ENCODE assay signal across 1 cellular context in the genomic region with DNA sequence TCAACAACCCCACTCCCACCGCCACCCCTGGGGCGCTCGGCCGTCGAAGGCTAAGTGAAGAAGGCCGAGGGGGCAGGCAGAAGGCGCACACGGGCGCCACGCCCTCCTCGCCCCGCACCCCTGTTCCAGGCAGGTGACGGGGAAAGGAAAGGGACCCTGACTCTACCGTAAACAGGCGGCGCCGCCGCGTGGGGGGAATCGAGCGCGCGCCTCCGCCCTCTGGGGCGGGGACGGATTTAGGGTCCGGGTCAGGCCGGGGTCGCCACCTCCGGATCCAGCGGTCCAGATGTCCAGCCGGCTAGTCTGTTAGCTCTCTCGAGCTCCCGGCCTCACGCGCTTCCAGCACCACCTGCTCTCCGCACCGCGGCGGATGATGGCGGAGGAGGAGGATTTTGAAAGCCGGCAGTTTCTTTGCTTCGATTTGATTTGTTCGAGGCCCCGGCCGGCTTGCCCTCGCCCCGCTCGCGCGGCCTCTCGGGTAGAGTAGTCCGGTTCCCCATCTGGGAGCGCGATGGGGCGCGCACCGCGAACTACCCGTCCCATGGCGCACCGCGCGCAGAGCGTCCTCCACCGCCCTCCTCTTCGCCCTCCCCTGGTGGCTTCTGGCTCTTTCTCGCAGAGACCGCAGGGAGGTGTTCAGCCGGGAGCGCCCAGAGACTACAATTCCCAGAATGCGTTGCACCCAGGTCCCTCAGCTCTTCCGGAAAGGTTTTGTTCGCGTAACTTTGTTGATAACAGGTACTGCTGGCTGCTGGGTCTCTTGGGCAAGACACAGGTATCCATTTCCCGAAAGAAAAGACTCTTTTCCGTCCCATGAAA.
TF ChIP-seq lines count a peak whose summit lies in the region.

A gene with protein sequence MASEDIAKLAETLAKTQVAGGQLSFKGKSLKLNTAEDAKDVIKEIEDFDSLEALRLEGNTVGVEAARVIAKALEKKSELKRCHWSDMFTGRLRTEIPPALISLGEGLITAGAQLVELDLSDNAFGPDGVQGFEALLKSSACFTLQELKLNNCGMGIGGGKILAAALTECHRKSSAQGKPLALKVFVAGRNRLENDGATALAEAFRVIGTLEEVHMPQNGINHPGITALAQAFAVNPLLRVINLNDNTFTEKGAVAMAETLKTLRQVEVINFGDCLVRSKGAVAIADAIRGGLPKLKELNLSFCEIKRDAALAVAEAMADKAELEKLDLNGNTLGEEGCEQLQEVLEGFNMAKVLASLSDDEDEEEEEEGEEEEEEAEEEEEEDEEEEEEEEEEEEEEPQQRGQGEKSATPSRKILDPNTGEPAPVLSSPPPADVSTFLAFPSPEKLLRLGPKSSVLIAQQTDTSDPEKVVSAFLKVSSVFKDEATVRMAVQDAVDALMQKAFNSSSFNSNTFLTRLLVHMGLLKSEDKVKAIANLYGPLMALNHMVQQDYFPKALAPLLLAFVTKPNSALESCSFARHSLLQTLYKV (minus strand): TSS at position 368 of the 819 bp plus-strand sequence. CDS start 5,143 bp downstream, outside the sequence.

TF ChIP-seq in GM12878, 131 proteins besides CTCF, POLR2A, EP300 and RAD21 (continued from another document and continues in another):
- TF ChIP-seq REST (IDR thresholded peaks at IDR 0.05; ENCODE audit: low read depth, low read length): no peak
- TF ChIP-seq CUX1 (IDR thresholded peaks at IDR 0.05; ENCODE audit: insufficient replicate concordance, low read depth, low read length): no peak
- peak; percentile 80 for TF ChIP-seq SREBF1 (IDR thresholded peaks at IDR 0.05; ENCODE audit: low read length)
- TF ChIP-seq RCOR1 (conservative IDR thresholded peaks at IDR 0.05; ENCODE audit: low read depth, low read length): no peak
- TF ChIP-seq KAT2A (conservative IDR thresholded peaks at IDR 0.05; ENCODE audit: control insufficient read depth, low read depth, low read length): no peak
- TF ChIP-seq, protein P1, sequence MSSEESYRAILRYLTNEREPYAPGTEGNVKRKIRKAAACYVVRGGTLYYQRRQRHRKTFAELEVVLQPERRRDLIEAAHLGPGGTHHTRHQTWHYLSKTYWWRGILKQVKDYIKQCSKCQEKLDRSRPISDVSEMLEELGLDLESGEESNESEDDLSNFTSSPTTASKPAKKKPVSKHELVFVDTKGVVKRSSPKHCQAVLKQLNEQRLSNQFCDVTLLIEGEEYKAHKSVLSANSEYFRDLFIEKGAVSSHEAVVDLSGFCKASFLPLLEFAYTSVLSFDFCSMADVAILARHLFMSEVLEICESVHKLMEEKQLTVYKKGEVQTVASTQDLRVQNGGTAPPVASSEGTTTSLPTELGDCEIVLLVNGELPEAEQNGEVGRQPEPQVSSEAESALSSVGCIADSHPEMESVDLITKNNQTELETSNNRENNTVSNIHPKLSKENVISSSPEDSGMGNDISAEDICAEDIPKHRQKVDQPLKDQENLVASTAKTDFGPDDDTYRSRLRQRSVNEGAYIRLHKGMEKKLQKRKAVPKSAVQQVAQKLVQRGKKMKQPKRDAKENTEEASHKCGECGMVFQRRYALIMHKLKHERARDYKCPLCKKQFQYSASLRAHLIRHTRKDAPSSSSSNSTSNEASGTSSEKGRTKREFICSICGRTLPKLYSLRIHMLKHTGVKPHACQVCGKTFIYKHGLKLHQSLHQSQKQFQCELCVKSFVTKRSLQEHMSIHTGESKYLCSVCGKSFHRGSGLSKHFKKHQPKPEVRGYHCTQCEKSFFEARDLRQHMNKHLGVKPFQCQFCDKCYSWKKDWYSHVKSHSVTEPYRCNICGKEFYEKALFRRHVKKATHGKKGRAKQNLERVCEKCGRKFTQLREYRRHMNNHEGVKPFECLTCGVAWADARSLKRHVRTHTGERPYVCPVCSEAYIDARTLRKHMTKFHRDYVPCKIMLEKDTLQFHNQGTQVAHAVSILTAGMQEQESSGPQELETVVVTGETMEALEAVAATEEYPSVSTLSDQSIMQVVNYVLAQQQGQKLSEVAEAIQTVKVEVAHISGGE (CRISPR knock-in tag; IDR thresholded peaks at IDR 0.05): no peak
- TF ChIP-seq, protein P2, sequence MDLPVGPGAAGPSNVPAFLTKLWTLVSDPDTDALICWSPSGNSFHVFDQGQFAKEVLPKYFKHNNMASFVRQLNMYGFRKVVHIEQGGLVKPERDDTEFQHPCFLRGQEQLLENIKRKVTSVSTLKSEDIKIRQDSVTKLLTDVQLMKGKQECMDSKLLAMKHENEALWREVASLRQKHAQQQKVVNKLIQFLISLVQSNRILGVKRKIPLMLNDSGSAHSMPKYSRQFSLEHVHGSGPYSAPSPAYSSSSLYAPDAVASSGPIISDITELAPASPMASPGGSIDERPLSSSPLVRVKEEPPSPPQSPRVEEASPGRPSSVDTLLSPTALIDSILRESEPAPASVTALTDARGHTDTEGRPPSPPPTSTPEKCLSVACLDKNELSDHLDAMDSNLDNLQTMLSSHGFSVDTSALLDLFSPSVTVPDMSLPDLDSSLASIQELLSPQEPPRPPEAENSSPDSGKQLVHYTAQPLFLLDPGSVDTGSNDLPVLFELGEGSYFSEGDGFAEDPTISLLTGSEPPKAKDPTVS (IDR thresholded peaks at IDR 0.05; ENCODE audit: low read depth, low read length): peak; percentile 99
- TF ChIP-seq MYC (IDR thresholded peaks at IDR 0.05; ENCODE audit: insufficient read depth, insufficient read length, insufficient replicate concordance, low read length, severe bottlenecking): peak; percentile 70
- peak; percentile 42; the same call in 1 of the 2 replicates for TF ChIP-seq RELB (IDR thresholded peaks at IDR 0.05; ENCODE audit: low read depth)
- TF ChIP-seq RB1 (IDR thresholded peaks at IDR 0.05; ENCODE audit: borderline replicate concordance): no peak; the same call in 1 of the 2 replicates
- TF ChIP-seq, protein P3, sequence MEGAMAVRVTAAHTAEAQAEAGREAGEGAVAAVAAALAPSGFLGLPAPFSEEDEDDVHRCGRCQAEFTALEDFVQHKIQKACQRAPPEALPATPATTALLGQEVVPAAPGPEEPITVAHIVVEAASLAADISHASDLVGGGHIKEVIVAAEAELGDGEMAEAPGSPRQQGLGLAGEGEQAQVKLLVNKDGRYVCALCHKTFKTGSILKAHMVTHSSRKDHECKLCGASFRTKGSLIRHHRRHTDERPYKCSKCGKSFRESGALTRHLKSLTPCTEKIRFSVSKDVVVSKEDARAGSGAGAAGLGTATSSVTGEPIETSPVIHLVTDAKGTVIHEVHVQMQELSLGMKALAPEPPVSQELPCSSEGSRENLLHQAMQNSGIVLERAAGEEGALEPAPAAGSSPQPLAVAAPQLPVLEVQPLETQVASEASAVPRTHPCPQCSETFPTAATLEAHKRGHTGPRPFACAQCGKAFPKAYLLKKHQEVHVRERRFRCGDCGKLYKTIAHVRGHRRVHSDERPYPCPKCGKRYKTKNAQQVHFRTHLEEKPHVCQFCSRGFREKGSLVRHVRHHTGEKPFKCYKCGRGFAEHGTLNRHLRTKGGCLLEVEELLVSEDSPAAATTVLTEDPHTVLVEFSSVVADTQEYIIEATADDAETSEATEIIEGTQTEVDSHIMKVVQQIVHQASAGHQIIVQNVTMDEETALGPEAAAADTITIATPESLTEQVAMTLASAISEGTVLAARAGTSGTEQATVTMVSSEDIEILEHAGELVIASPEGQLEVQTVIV (IDR thresholded peaks at IDR 0.05; ENCODE audit: borderline replicate concordance, partially characterized antibody): peak; percentile 45
- TF ChIP-seq, protein P4, sequence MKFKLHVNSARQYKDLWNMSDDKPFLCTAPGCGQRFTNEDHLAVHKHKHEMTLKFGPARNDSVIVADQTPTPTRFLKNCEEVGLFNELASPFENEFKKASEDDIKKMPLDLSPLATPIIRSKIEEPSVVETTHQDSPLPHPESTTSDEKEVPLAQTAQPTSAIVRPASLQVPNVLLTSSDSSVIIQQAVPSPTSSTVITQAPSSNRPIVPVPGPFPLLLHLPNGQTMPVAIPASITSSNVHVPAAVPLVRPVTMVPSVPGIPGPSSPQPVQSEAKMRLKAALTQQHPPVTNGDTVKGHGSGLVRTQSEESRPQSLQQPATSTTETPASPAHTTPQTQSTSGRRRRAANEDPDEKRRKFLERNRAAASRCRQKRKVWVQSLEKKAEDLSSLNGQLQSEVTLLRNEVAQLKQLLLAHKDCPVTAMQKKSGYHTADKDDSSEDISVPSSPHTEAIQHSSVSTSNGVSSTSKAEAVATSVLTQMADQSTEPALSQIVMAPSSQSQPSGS (IDR thresholded peaks at IDR 0.05; ENCODE audit: low read length): no peak
- no peak; the same call in 1 of the 2 replicates for TF ChIP-seq TAF1 (IDR thresholded peaks at IDR 0.05; ENCODE audit: borderline replicate concordance, low read depth, low read length)
- TF ChIP-seq RFX5 (IDR thresholded peaks at IDR 0.05; ENCODE audit: low read depth, low read length): 0 out of 2 replicates have a peak, but pooled peaks have one; percentile 56
- peak; percentile 85 for TF ChIP-seq CREM (IDR thresholded peaks at IDR 0.05; ENCODE audit: low read depth)
- peak; percentile 92 for TF ChIP-seq NR2C1 (IDR thresholded peaks at IDR 0.05)
- TF ChIP-seq ATF7 (IDR thresholded peaks at IDR 0.05; ENCODE audit: low read depth): no peak
- TF ChIP-seq HDAC2 (IDR thresholded peaks at IDR 0.05): no peak
